19 cellular contexts compared by ENCODE assay signal in genomic region chr22:37292641-37293040, GRCh38. TPM values are rescaled to one million over a fixed set of nuclear protein-coding genes. Genes with fewer than 3 reads are reported as not detected.
"Had no signal": no experiment of that assay in that cellular context is flagged by ENCODE, and none has a peak within 500 bp of the region (broad histone marks: within the 10 kb centered on the region; RNA-seq: fewer than 3 reads in every experiment).

No MANE protein-coding gene starts in this region.

- H3K9ac ChIP-seq: parathyroid adenoma had no signal

- H3K9me3 Mint-ChIP-seq: T-helper 2 cell treated with Interferon-gamma antibody and Interleukin-4, amounts not matched to agents 5 μg/mL and 100 μg/mL, for 36 hours had no signal

- H3K4me3 ChIP-seq: adrenal gland, breast epithelium, esophagus squamous epithelium, mucosa of descending colon, sigmoid colon, SJSA1, upper lobe of right lung had no signal

- H3K79me2 ChIP-seq: parathyroid adenoma had no signal

- H3K4me3 Mint-ChIP-seq: stimulated activated memory B cell treated with anti-CD40 and anti-IgM and Interleukin-4, amounts not matched to agents 10 μg/mL and 1 μg/mL and 100 μg/mL, for 72 hours; T-helper 2 cell treated with Interferon-gamma antibody and Interleukin-4, amounts not matched to agents 5 μg/mL and 100 μg/mL, for 36 hours had no signal

- H3K27me3 ChIP-seq: adrenal gland, breast epithelium, upper lobe of right lung had no signal

- FAIRE-seq: astrocyte, endothelial cell of umbilical vein, TTC549 had no signal

- H3K4me1 ChIP-seq: adrenal gland, breast epithelium, esophagus squamous epithelium, parathyroid adenoma, sigmoid colon, SJSA1 had no signal

- DNase-seq: activated naive CD4-positive, alpha-beta T cell treated with Interleukin-2 at 50 U/mL for 16 hours; adrenal gland; cerebellar nuclear complex; effector CD8-positive, alpha-beta T cell; esophagus squamous epithelium; left ventricle myocardium superior; mucosa of descending colon; naive B cell; sigmoid colon; stimulated activated CD4-positive, alpha-beta T cell treated with anti-CD3 and anti-CD28 coated beads, Interleukin-4, amount 100 ng/mL, for 24 hours; upper lobe of right lung had no signal

- H3K27ac ChIP-seq: adrenal gland, breast epithelium, esophagus squamous epithelium, parathyroid adenoma, sigmoid colon, SJSA1, upper lobe of right lung had no signal

- H3K27me3 Mint-ChIP-seq: naive B cell; stimulated activated memory B cell treated with anti-CD40 and anti-IgM and Interleukin-4, amounts not matched to agents 10 μg/mL and 1 μg/mL and 100 μg/mL, for 72 hours had no signal

- H3K27ac Mint-ChIP-seq: T-helper 2 cell treated with Interferon-gamma antibody and Interleukin-4, amounts not matched to agents 5 μg/mL and 100 μg/mL, for 36 hours had no signal

- H2AFZ ChIP-seq: parathyroid adenoma had no signal

- H3K9me3 ChIP-seq: adrenal gland, breast epithelium, esophagus squamous epithelium, mucosa of descending colon, SJSA1, upper lobe of right lung had no signal

- H3K36me3 ChIP-seq: adrenal gland, breast epithelium, esophagus squamous epithelium, sigmoid colon, SJSA1 had no signal

- ATAC-seq: left ventricle myocardium superior; mucosa of descending colon; stimulated activated memory B cell treated with anti-CD40 and anti-IgM and Interleukin-4, amounts not matched to agents 10 μg/mL and 1 μg/mL and 100 μg/mL, for 72 hours; upper lobe of right lung had no signal

RNA-seq across cellular contexts. Expression of gene CYTH4, which starts 10.3 kb away (rescaled TPM):
- total RNA-seq: astrocyte, endothelial cell of umbilical vein had no signal
